In the genomic region with DNA sequence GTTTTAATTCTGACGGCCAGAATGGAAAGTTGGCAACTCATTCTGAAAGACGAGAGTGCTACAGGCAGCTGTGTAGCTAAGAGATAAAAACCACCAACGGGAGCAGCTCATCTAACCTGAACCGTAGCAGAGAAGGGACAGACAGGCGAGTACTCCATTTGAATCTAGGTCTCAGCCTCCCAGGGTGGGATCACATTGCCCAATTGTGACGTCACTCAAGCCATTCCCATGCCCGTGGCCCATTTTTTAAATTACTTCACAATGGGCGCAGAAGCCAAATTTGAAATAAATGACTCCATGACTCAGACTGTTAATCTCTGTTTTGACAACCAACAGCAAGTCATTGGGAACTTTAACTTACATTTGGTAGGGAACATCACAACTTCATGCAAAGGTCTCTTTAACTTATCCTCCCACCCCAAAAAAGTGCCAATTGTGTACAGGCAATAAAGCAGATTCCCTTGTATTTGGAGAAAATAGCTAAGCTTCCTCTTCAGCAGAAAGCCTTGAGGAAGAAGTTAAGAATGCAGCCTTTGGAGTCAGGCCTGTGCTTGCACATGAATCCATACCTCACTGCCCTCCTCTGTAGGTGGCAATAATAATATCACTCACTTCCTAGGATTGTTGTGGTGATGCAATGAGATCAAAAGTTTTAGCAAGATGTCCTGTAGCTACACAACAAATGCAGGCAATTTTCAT, we compare ENCODE assay signal across 9 cellular contexts.
DNase-seq lines count a peak whose midpoint lies in the region; ATAC-seq lines count a peak whose summit lies in the region.
"Had no signal": no experiment of that assay in that cellular context is flagged by ENCODE, and none has a peak within 500 bp of the region (broad histone marks: within the 10 kb centered on the region; RNA-seq: fewer than 3 reads in every experiment).

No MANE protein-coding gene starts in this region.

- H3K36me3 ChIP-seq in SJCRH30, result no peaks in the 10 kb centered on the region

- peaks cover 16% of the 10 kb centered on the region for H3K9me3 Mint-ChIP-seq in activated CD4-positive, alpha-beta T cell treated with anti-CD3 and anti-CD28 coated beads, Interleukin-2, amount 10 ng/mL, durations not matched to agents 7 days and 5 days

- H3K27me3 Mint-ChIP-seq in activated CD4-positive, alpha-beta T cell treated with anti-CD3 and anti-CD28 coated beads, Interleukin-2, amount 10 ng/mL, durations not matched to agents 7 days and 5 days, result no peaks in the 10 kb centered on the region
- H3K27me3 Mint-ChIP-seq: CD4-positive, CD25-positive, alpha-beta regulatory T cell had no signal

- H3K4me3 ChIP-seq in SJCRH30, result 0 out of 2 replicates have a peak overlapping the region, but pooled peaks have one; percentile 4
- no peak overlapping the region for H3K4me3 ChIP-seq in skin epidermis

- peaks cover 5% of the 10 kb centered on the region for H3K4me1 ChIP-seq in SJCRH30

- peaks cover 5% of the 10 kb centered on the region for H3K9me3 ChIP-seq in SJCRH30 (replicated peaks)

- H3K4me1 Mint-ChIP-seq in activated CD4-positive, alpha-beta T cell treated with anti-CD3 and anti-CD28 coated beads, Interleukin-2, amount 10 ng/mL, durations not matched to agents 7 days and 5 days, result peaks cover 41% of the 10 kb centered on the region

- peaks cover 6% of the 10 kb centered on the region for H3K36me3 Mint-ChIP-seq in activated CD4-positive, alpha-beta T cell treated with anti-CD3 and anti-CD28 coated beads, Interleukin-2, amount 10 ng/mL, durations not matched to agents 7 days and 5 days (ENCODE audit: low read depth)

- peak overlapping the region; percentile 34 for H3K27ac ChIP-seq in SJCRH30
- peak overlapping the region in 19 of 21 experiments; percentile 45 to 87 (median 80) for H3K27ac ChIP-seq in skin epidermis

- H3K27ac Mint-ChIP-seq in activated CD4-positive, alpha-beta T cell treated with anti-CD3 and anti-CD28 coated beads, Interleukin-2, amount 10 ng/mL, durations not matched to agents 7 days and 5 days, result peak overlapping the region; percentile 63

- H3K4me3 Mint-ChIP-seq in activated CD4-positive, alpha-beta T cell treated with anti-CD3 and anti-CD28 coated beads, Interleukin-2, amount 10 ng/mL, durations not matched to agents 7 days and 5 days, result no peak overlapping the region

- ATAC-seq in HG02759 (IDR thresholded peaks at IDR 0.05; ENCODE audit: unreplicated experiment), result peak; percentile 72

- CTCF ChIA-PET in activated CD4-positive, alpha-beta T cell treated with anti-CD3 and anti-CD28 coated beads, Interleukin-2, amount 10 ng/mL, durations not matched to agents 7 days and 5 days (lab: Charles Lee), result interaction anchor here (0.6 to 1.5 kb wide), 6 partner anchors 9 to 1961 kb away, joined by 3 to 8 read pairs (median 3); no protein-coding TSS in a partner anchor

- DNase-seq in activated CD4-positive, alpha-beta T cell treated with anti-CD3 and anti-CD28 coated beads, Interleukin-2, amount 10 ng/mL, durations not matched to agents 7 days and 5 days, result peak; percentile 18
- DNase-seq in activated CD4-positive, alpha-beta T cell treated with anti-CD3 and anti-CD28 coated beads for 4 hours, result no peak
- DNase-seq in SJCRH30 (peak; percentile 72 to 80), fibroblast of gingiva (ENCODE audit: low read depth) (peak; percentile 97), NCI-H2171 (lab: John Stamatoyannopoulos, UW) (no peak), 8988T (no peak)

- no peaks in the 10 kb centered on the region for H3K27me3 ChIP-seq in SJCRH30

- POLR2A ChIA-PET in activated CD4-positive, alpha-beta T cell treated with anti-CD3 and anti-CD28 coated beads, Interleukin-2, amount 10 ng/mL, durations not matched to agents 7 days and 5 days (lab: Charles Lee), result interaction anchor here (0.7 kb wide), 1 partner anchor 730 kb away, joined by 12 read pairs; no protein-coding TSS in a partner anchor

Comparison
In these comparisons a context has a peak if more than half of its experiments do, and no peak if none do; other contexts are left out.
1. DNase-seq: peak in activated CD4-positive, alpha-beta T cell treated with anti-CD3 and anti-CD28 coated beads, Interleukin-2, amount 10 ng/mL, durations not matched to agents 7 days and 5 days (single experiment), SJCRH30 (2 of 2) and fibroblast of gingiva (single experiment); none in activated CD4-positive, alpha-beta T cell treated with anti-CD3 and anti-CD28 coated beads for 4 hours (0 of 2), NCI-H2171 (single experiment) and 8988T (single experiment).